Comparison of ENCODE assay signal across 8 cellular contexts in genomic region chr19:56538761-56539263, GRCh38. TPM values are rescaled to one million over a fixed set of nuclear protein-coding genes. Genes with fewer than 3 reads are reported as not detected.
A peak's percentile ranks its signal among the peaks of the same experiment; 100 is the strongest.
DNase-seq lines count a peak whose midpoint lies in the region; ATAC-seq and TF ChIP-seq lines count a peak whose summit lies in the region.

ZFP28 (plus strand) TSS chr19:56538948; CDS start chr19:56539019, 71 bp downstream.

- H3F3A ChIP-seq in GM23338 (replicated peaks; ENCODE audit: low read depth): no peaks in the 10 kb centered on the region

- no peaks in the 10 kb centered on the region for H3K27me3 ChIP-seq in GM23338 (ENCODE audit: insufficient read depth)

- H3K4me1 Mint-ChIP-seq in GM23338: 0 out of 3 replicates have a peak, but pooled peaks cover 4% of the 10 kb centered on the region

- H3K36me3 ChIP-seq in GM23338 (ENCODE audit: insufficient read depth): no peaks in the 10 kb centered on the region

- H3K9me3 Mint-ChIP-seq in GM23338: peaks cover 82% of the 10 kb centered on the region
- H3K9me3 Mint-ChIP-seq in activated naive CD4-positive, alpha-beta T cell treated with anti-CD3 and anti-CD28 coated beads, Interleukin-2, amount 50 U/mL, for 72 hours: peaks cover 28 to 34% of the 10 kb centered on the region in 2 donors

- peak within 1 kb of the TSS; percentile 97 for H2AFZ ChIP-seq in GM23338

- H3K4me1 ChIP-seq in GM23338 (ENCODE audit: insufficient read depth): peaks cover 5% of the 10 kb centered on the region

- peaks cover 6% of the 10 kb centered on the region for H3K27me3 Mint-ChIP-seq in GM23338 (ENCODE audit: insufficient read depth, low read depth, poor library complexity)

- H3K4me2 ChIP-seq in GM23338: peak within 1 kb of the TSS; percentile 92

- intact Hi-C loops in left cardiac atrium (cut with DNase I): loop anchor here in 1 of 2 donors (10.0 kb wide), 1 partner anchor 134 kb away; the partner anchor contains the start of gene ZNF583

- H4K20me1 ChIP-seq in GM23338 (replicated peaks; ENCODE audit: insufficient read depth): no peaks in the 10 kb centered on the region; the same call in 1 of the 2 replicates

- H3K36me3 Mint-ChIP-seq in GM23338 (ENCODE audit: low read depth): peaks cover 53% of the 10 kb centered on the region
- peaks cover 72 to 75% of the 10 kb centered on the region in 2 donors for H3K36me3 Mint-ChIP-seq in activated naive CD4-positive, alpha-beta T cell treated with anti-CD3 and anti-CD28 coated beads, Interleukin-2, amount 50 U/mL, for 72 hours

- peak within 1 kb of the TSS; percentile 88 for H3K4me3 Mint-ChIP-seq in GM23338

- no peaks in the 10 kb centered on the region; the same call in 1 of the 2 replicates for H3K9me2 ChIP-seq in GM23338 (ENCODE audit: insufficient read depth)

- H3K27ac ChIP-seq in GM23338 (ENCODE audit: low read depth): 0 out of 2 replicates have a peak within 1 kb of the TSS, but pooled peaks have one; percentile 19

- TF ChIP-seq CTCF in GM23338 (conservative IDR thresholded peaks at IDR 0.05; ENCODE audit: low read depth in 2 of 2): peak in 1 of 2 experiments; percentile 3; a peak in 1 of 4 replicates

- peak within 1 kb of the TSS; percentile 87 for H3K4me3 ChIP-seq in GM23338

- ATAC-seq in GM23338 (peak; percentile 83), left cardiac atrium (peak; percentile 86 to 89), GM19324 (IDR thresholded peaks at IDR 0.05; ENCODE audit: low FRiP score, unreplicated experiment) (no peak)
- ATAC-seq in activated naive CD4-positive, alpha-beta T cell treated with anti-CD3 and anti-CD28 coated beads, Interleukin-2, amount 50 U/mL, for 72 hours: peak; percentile 75

- H3K27ac Mint-ChIP-seq in GM23338: peak within 1 kb of the TSS; percentile 83
- peak within 1 kb of the TSS; percentile 89 to 91 for H3K27ac Mint-ChIP-seq in activated naive CD4-positive, alpha-beta T cell treated with anti-CD3 and anti-CD28 coated beads, Interleukin-2, amount 50 U/mL, for 72 hours

- DNase-seq in DMS 273 (lab: John Stamatoyannopoulos, UW; ENCODE audit: unreplicated experiment) (peak; percentile 92), GM23338 (ENCODE audit: low spot score) (peak; percentile 68), NCI-H2196 (lab: John Stamatoyannopoulos, UW; ENCODE audit: unreplicated experiment) (peak; percentile 78), left cardiac atrium (peak; percentile 87), retina (peak; percentile 82), MV-4-11 (lab: John Stamatoyannopoulos, UW) (no peak)
- no peak for DNase-seq in activated naive CD4-positive, alpha-beta T cell treated with anti-CD3 and anti-CD28 coated beads, Interleukin-2, amount 50 U/mL, for 72 hours (ENCODE audit: low spot score in 2 of 2)

- H3K79me2 ChIP-seq in GM23338 (replicated peaks; ENCODE audit: insufficient read depth): no peaks in the 10 kb centered on the region

TF ChIP-seq in GM23338, 12 proteins besides CTCF, POLR2A, EP300 and RAD21 (continues in another document):
- TF ChIP-seq REST (IDR thresholded peaks at IDR 0.05; ENCODE audit: unreplicated experiment) (no peak), ZNF331 (CRISPR knock-in tag; IDR thresholded peaks at IDR 0.05; ENCODE audit: low read depth) (no peak), EZH2 (IDR thresholded peaks at IDR 0.05; ENCODE audit: low read depth, unreplicated experiment) (no peak), POLR2AphosphoS5 (IDR thresholded peaks at IDR 0.05; ENCODE audit: low read depth) (peak; percentile 24; the same call in 1 of the 2 replicates), ETS1 (IDR thresholded peaks at IDR 0.05) (no peak)

RNA-seq across cellular contexts. Expression of gene ZFP28, which starts in this region (rescaled TPM):
- 5.0 and 7.9 TPM in 2 replicates for total RNA-seq in GM23338 (2014; rRNA removed; shearing (Covaris generic))
- 3.0 and 3.1 TPM in 2 replicates for polyA plus RNA-seq in GM23338 (2016; fragmentation: Nextera tagmentation; extraction: Ambion mirVana)
- total RNA-seq in activated naive CD4-positive, alpha-beta T cell treated with anti-CD3 and anti-CD28 coated beads, Interleukin-2, amount 50 U/mL, for 72 hours: 1 to 10 TPM; 3.8 to 5.0 TPM
- total RNA-seq in left cardiac atrium: 1 to 10 TPM; 4.8 to 5.7 TPM

Comparison
In these comparisons a context has a peak if more than half of its experiments do, and no peak if none do; other contexts are left out.
1. DNase-seq: peak in DMS 273 (single experiment), GM23338 (single experiment), NCI-H2196 (single experiment), left cardiac atrium (single experiment) and retina (single experiment); none in activated naive CD4-positive, alpha-beta T cell treated with anti-CD3 and anti-CD28 coated beads, Interleukin-2, amount 50 U/mL, for 72 hours (0 of 2) and MV-4-11 (single experiment).